25 cellular contexts compared by ENCODE assay signal in genomic region chr15:101523560-101523940, GRCh38. TPM values are rescaled to one million over a fixed set of nuclear protein-coding genes. Genes with fewer than 3 reads are reported as not detected.
DNase-seq lines count a peak whose midpoint lies in the region; ATAC-seq lines count a peak whose summit lies in the region.
"Had no signal": no experiment of that assay in that cellular context is flagged by ENCODE, and none has a peak within 500 bp of the region (broad histone marks: within the 10 kb centered on the region; RNA-seq: fewer than 3 reads in every experiment).

No MANE protein-coding gene starts in this region.

- peak overlapping the region; percentile 99 for H3K27ac ChIP-seq in caudate nucleus (ENCODE audit: low read depth, low read length)
- H3K27ac ChIP-seq in mesenchymal stem cell (ENCODE audit: low read length, poor library complexity, severe bottlenecking), result no peak overlapping the region
- peak overlapping the region; percentile 97 for H3K27ac ChIP-seq in substantia nigra (ENCODE audit: low read depth, low read length, poor library complexity, severe bottlenecking)
- H3K27ac ChIP-seq: adrenal gland, WERI-Rb-1 had no signal

- H3K27ac Mint-ChIP-seq in activated CD4-positive, alpha-beta T cell treated with anti-CD3 and anti-CD28 coated beads, Interleukin-2, amount 10 ng/mL, durations not matched to agents 24 days and 14 days, result no peak overlapping the region
- H3K27ac Mint-ChIP-seq in activated CD4-positive, alpha-beta T cell treated with anti-CD3 and anti-CD28 coated beads for 36 hours, result no peak overlapping the region
- H3K27ac Mint-ChIP-seq: dendritic cell treated with granulocyte-macrophage colony-stimulating factor and Interleukin-4, amounts not matched to agents 40 ng/mL and 50 ng/mL, for 4 days; GM23338; type B pancreatic cell had no signal

- H3K27me3 ChIP-seq in mesenchymal stem cell (ENCODE audit: control insufficient read depth in 1 of 2, insufficient read depth in 1 of 2, low read length in 2 of 2), result peaks cover 23 to 41% of the 10 kb centered on the region in 2 experiments
- H3K27me3 ChIP-seq: adrenal gland had no signal

- H3K79me1 ChIP-seq in mesenchymal stem cell (replicated peaks; ENCODE audit: low read length, poor library complexity, severe bottlenecking), result no peaks in the 10 kb centered on the region

- H2BK5ac ChIP-seq in mesenchymal stem cell (ENCODE audit: low read depth, low read length, poor library complexity, severe bottlenecking), result no peak overlapping the region

- intact Hi-C loops in activated CD4-positive, alpha-beta T cell treated with anti-CD3 and anti-CD28 coated beads, Interleukin-2, amount 10 ng/mL, durations not matched to agents 24 days and 14 days (cut with micrococcal nuclease), result no loop called here
- intact Hi-C loops in activated CD4-positive, alpha-beta T cell treated with anti-CD3 and anti-CD28 coated beads for 36 hours (cut with DNase I, micrococcal nuclease), result no loop called here

- H3K18ac ChIP-seq in mesenchymal stem cell (ENCODE audit: low read depth in 1 of 2, low read length in 2 of 2), result no peak overlapping the region

- H2BK120ac ChIP-seq in mesenchymal stem cell (ENCODE audit: low read depth, low read length), result no peak overlapping the region

- peak overlapping the region in 1 of 2 experiments; percentile 84 for H3K14ac ChIP-seq in mesenchymal stem cell (ENCODE audit: low read length in 2 of 2)

- 92% methylated on average over 8 of the region's 8 CpGs for WGBS in mesenchymal stem cell

- peaks cover 7% of the 10 kb centered on the region for H3K4me1 Mint-ChIP-seq in activated CD4-positive, alpha-beta T cell treated with anti-CD3 and anti-CD28 coated beads, Interleukin-2, amount 10 ng/mL, durations not matched to agents 24 days and 14 days
- peaks cover 4% of the 10 kb centered on the region for H3K4me1 Mint-ChIP-seq in activated CD4-positive, alpha-beta T cell treated with anti-CD3 and anti-CD28 coated beads for 36 hours

- H3K4me2 ChIP-seq in mesenchymal stem cell (ENCODE audit: low read length, poor library complexity, severe bottlenecking), result no peak overlapping the region
- H3K4me2 ChIP-seq: GM23338 had no signal

- no peaks in the 10 kb centered on the region for H3K9me3 Mint-ChIP-seq in activated CD4-positive, alpha-beta T cell treated with anti-CD3 and anti-CD28 coated beads, Interleukin-2, amount 10 ng/mL, durations not matched to agents 24 days and 14 days
- peaks cover 6% of the 10 kb centered on the region for H3K9me3 Mint-ChIP-seq in activated CD4-positive, alpha-beta T cell treated with anti-CD3 and anti-CD28 coated beads for 36 hours (ENCODE audit: low read depth)
- H3K9me3 Mint-ChIP-seq: GM23338, type B pancreatic cell had no signal

- H4K8ac ChIP-seq in mesenchymal stem cell (ENCODE audit: low read length), result peak overlapping the region; percentile 56

- H2BK12ac ChIP-seq in mesenchymal stem cell (ENCODE audit: low read length in 2 of 2), result peak overlapping the region; percentile 20 to 86

- H3K4ac ChIP-seq in mesenchymal stem cell (ENCODE audit: low read depth in 1 of 2, low read length in 2 of 2), result peak overlapping the region in 1 of 2 experiments; percentile 11

- H2AFZ ChIP-seq in mesenchymal stem cell (ENCODE audit: low read depth, low read length), result no peak overlapping the region
- H2AFZ ChIP-seq: GM23338 had no signal

- no peaks in the 10 kb centered on the region for H3K36me3 ChIP-seq in mesenchymal stem cell (ENCODE audit: control insufficient read depth in 1 of 2, insufficient read depth in 2 of 2, low read depth in 1 of 2, low read length in 2 of 2)
- H3K36me3 ChIP-seq: adrenal gland, BE2C, heart right ventricle, WERI-Rb-1 had no signal

- peaks cover 3% of the 10 kb centered on the region for H3K27me3 Mint-ChIP-seq in activated CD4-positive, alpha-beta T cell treated with anti-CD3 and anti-CD28 coated beads, Interleukin-2, amount 10 ng/mL, durations not matched to agents 24 days and 14 days
- peaks cover 28% of the 10 kb centered on the region for H3K27me3 Mint-ChIP-seq in activated CD4-positive, alpha-beta T cell treated with anti-CD3 and anti-CD28 coated beads for 36 hours

- peaks cover 24% of the 10 kb centered on the region for H3K9me3 ChIP-seq in mesenchymal stem cell (ENCODE audit: control insufficient read depth, low read length)
- H3K9me3 ChIP-seq: adrenal gland had no signal

- H3K23ac ChIP-seq in mesenchymal stem cell (ENCODE audit: low read length in 2 of 2), result no peak overlapping the region

- no peak overlapping the region for H2AK5ac ChIP-seq in mesenchymal stem cell (ENCODE audit: low read length, severe bottlenecking)

- CTCF ChIA-PET in activated CD4-positive, alpha-beta T cell treated with anti-CD3 and anti-CD28 coated beads for 36 hours (lab: Charles Lee), result no interaction called here

- ATAC-seq in activated CD4-positive, alpha-beta T cell treated with anti-CD3 and anti-CD28 coated beads for 36 hours, result no peak
- no peak for ATAC-seq in HG03039 (IDR thresholded peaks at IDR 0.05; ENCODE audit: unreplicated experiment)
- ATAC-seq: GM23338, heart right ventricle, left ventricle myocardium superior had no signal

- DNase-seq in activated CD4-positive, alpha-beta T cell treated with anti-CD3 and anti-CD28 coated beads, Interleukin-2, amount 10 ng/mL, durations not matched to agents 24 days and 14 days, result peak; percentile 46
- no peak for DNase-seq in activated CD4-positive, alpha-beta T cell treated with anti-CD3 and anti-CD28 coated beads for 36 hours
- peak in 56 of 61 donors; percentile 22 to 94 (median 78) for DNase-seq in caudate nucleus (lab: John Stamatoyannopoulos, UW)
- no peak for DNase-seq in mesenchymal stem cell
- DNase-seq in substantia nigra (lab: John Stamatoyannopoulos, UW), result peak in 46 of 49 donors; percentile 29 to 92 (median 79)
- no peak for DNase-seq in activated gamma-delta T cell (lab: John Stamatoyannopoulos, UW)
- no peak for DNase-seq in NK-92 (lab: John Stamatoyannopoulos, UW; ENCODE audit: unreplicated experiment)
- DNase-seq: 8988T; activated CD4-positive, alpha-beta T cell treated with anti-CD3 and anti-CD28 coated beads, Interleukin-2, amount 50 U/mL, for 48 hours; activated gamma-delta T cell treated with Interleukin-2 at 50 U/mL for 16 hours; BE2C; Caco-2; heart right ventricle; IMR-90; left ventricle myocardium superior; NCI-H510A treated with DMSO at 0.1 percent for 48 hours; retina; stimulated activated CD4-positive, alpha-beta T cell treated with anti-CD3 and anti-CD28 coated beads, Interleukin-4, amount 100 ng/mL, for 24 hours; stimulated activated naive CD4-positive, alpha-beta T cell treated with Interleukin-2 at 50 U/mL for 16 hours; WERI-Rb-1 had no signal

- H3K9ac ChIP-seq in mesenchymal stem cell (ENCODE audit: low read length), result no peak overlapping the region

- H2BK15ac ChIP-seq in mesenchymal stem cell (ENCODE audit: low read depth, poor library complexity, severe bottlenecking), result no peak overlapping the region

- no peak overlapping the region for H4K91ac ChIP-seq in mesenchymal stem cell (ENCODE audit: low read length)

- no peaks in the 10 kb centered on the region for H3K36me3 Mint-ChIP-seq in activated CD4-positive, alpha-beta T cell treated with anti-CD3 and anti-CD28 coated beads, Interleukin-2, amount 10 ng/mL, durations not matched to agents 24 days and 14 days (ENCODE audit: low read depth)
- no peaks in the 10 kb centered on the region for H3K36me3 Mint-ChIP-seq in activated CD4-positive, alpha-beta T cell treated with anti-CD3 and anti-CD28 coated beads for 36 hours (ENCODE audit: low read depth)
- H3K36me3 Mint-ChIP-seq: type B pancreatic cell had no signal

- no peak overlapping the region for H3K4me3 Mint-ChIP-seq in activated CD4-positive, alpha-beta T cell treated with anti-CD3 and anti-CD28 coated beads, Interleukin-2, amount 10 ng/mL, durations not matched to agents 24 days and 14 days
- no peak overlapping the region for H3K4me3 Mint-ChIP-seq in activated CD4-positive, alpha-beta T cell treated with anti-CD3 and anti-CD28 coated beads for 36 hours
- H3K4me3 Mint-ChIP-seq: dendritic cell treated with granulocyte-macrophage colony-stimulating factor and Interleukin-4, amounts not matched to agents 40 ng/mL and 50 ng/mL, for 4 days; GM23338; type B pancreatic cell had no signal

- H3K4me3 ChIP-seq in mesenchymal stem cell (ENCODE audit: insufficient read depth in 1 of 2, low read depth in 1 of 2, low read length in 2 of 2), result peak overlapping the region in 1 of 2 experiments; percentile 14
- H3K4me3 ChIP-seq: adrenal gland, GM23338, heart right ventricle had no signal

- peaks cover 13% of the 10 kb centered on the region for H3K4me1 ChIP-seq in mesenchymal stem cell (ENCODE audit: control insufficient read depth, insufficient read depth, low read depth, low read length)
- H3K4me1 ChIP-seq: adrenal gland, BE2C had no signal

- POLR2A ChIA-PET in activated CD4-positive, alpha-beta T cell treated with anti-CD3 and anti-CD28 coated beads for 36 hours (lab: Charles Lee), result no interaction called here

RNA-seq across cellular contexts. Expression of gene PCSK6, which starts 34.0 kb away (rescaled TPM):
- total RNA-seq in activated CD4-positive, alpha-beta T cell treated with anti-CD3 and anti-CD28 coated beads, Interleukin-2, amount 10 ng/mL, durations not matched to agents 24 days and 14 days, result 4.7 and 5.4 TPM in 2 replicates
- under 1 TPM; 0.75 to 0.95 TPM for total RNA-seq in activated CD4-positive, alpha-beta T cell treated with anti-CD3 and anti-CD28 coated beads for 36 hours
- 49.7 TPM for polyA plus RNA-seq in mesenchymal stem cell (2013, experiment 1 of 2)
- polyA plus RNA-seq in mesenchymal stem cell (2013, experiment 2 of 2), result 51.6 TPM
- total RNA-seq: IMR-90 had no signal
- polyA plus RNA-seq: IMR-90 had no signal

Comparison
In these comparisons a context has a peak if more than half of its experiments do, and no peak if none do; other contexts are left out.
1. DNase-seq: peak in activated CD4-positive, alpha-beta T cell treated with anti-CD3 and anti-CD28 coated beads, Interleukin-2, amount 10 ng/mL, durations not matched to agents 24 days and 14 days (single experiment), caudate nucleus (56 of 61) and substantia nigra (46 of 49); none in activated CD4-positive, alpha-beta T cell treated with anti-CD3 and anti-CD28 coated beads for 36 hours (single experiment), mesenchymal stem cell (single experiment), activated gamma-delta T cell (single experiment) and NK-92 (single experiment).